15 cellular contexts compared by ENCODE assay signal in the genomic region with DNA sequence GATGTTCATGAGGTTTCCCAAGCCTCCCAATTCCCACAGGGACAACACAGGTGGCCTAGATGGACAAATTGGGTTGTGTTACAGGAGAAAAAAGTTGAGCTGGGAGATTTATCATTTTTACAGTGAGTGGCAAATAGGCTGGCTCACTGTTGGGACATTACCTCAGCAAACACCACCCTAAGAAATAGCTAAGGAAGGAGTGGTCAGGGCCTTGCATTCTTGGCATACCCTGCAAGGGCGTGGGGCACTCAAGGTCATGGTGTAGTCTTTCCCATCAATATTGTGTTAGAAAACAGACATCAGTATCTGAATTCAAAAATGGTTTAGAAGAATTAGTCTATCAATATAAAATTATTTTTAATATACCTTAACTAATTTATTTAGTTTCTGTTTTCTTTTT. TPM values are rescaled to one million over a fixed set of nuclear protein-coding genes. Genes with fewer than 3 reads are reported as not detected.
A peak's percentile ranks its signal among the peaks of the same experiment; 100 is the strongest.
DNase-seq lines count a peak whose midpoint lies in the region; ATAC-seq, FAIRE-seq and TF ChIP-seq lines count a peak whose summit lies in the region.
"Had no signal": no experiment of that assay in that cellular context is flagged by ENCODE, and none has a peak within 500 bp of the region (broad histone marks: within the 10 kb centered on the region; RNA-seq: fewer than 3 reads in every experiment).

No MANE protein-coding gene starts in this region.

- H3K9me3 ChIP-seq in keratinocyte (ENCODE audit: control insufficient read depth, low read depth, low read length): peaks cover 5% of the 10 kb centered on the region

- H3K9me1 ChIP-seq in keratinocyte (ENCODE audit: control insufficient read depth, extremely low read depth, insufficient read depth, low read length): no peaks in the 10 kb centered on the region

- peak; percentile 70 for ATAC-seq in WTC11
- ATAC-seq in HG02870 (IDR thresholded peaks at IDR 0.05; ENCODE audit: unreplicated experiment): no peak
- ATAC-seq: activated CD8-positive, alpha-beta memory T cell treated with anti-CD3 and anti-CD28 coated beads, Interleukin-2, amount 10 ng/mL, durations not matched to agents 7 days and 5 days; naive thymus-derived CD8-positive, alpha-beta T cell had no signal

- no peaks in the 10 kb centered on the region for H3K36me3 Mint-ChIP-seq in WTC11

- H3K36me3 ChIP-seq in keratinocyte (ENCODE audit: control insufficient read depth in 2 of 2, extremely low read depth in 1 of 2, insufficient read depth in 2 of 2, low read length in 2 of 2): no peaks in the 10 kb centered on the region

- H3K9me3 Mint-ChIP-seq in WTC11: peaks cover 25% of the 10 kb centered on the region

- CTCF ChIA-PET in WTC11 (lab: Charles Lee): no interaction called here

- no peak overlapping the region for H3K4me3 Mint-ChIP-seq in WTC11
- H3K4me3 Mint-ChIP-seq: activated CD8-positive, alpha-beta memory T cell treated with anti-CD3 and anti-CD28 coated beads, Interleukin-2, amount 10 ng/mL, durations not matched to agents 7 days and 5 days; naive thymus-derived CD8-positive, alpha-beta T cell; T-helper 1 cell treated with Interleukin-12 subunit alpha and Interleukin-12 subunit beta and Interleukin-4 antibody, amounts not matched to agents 30 μg/mL and 1 μg/mL, for 36 hours had no signal

- H3K4me3 ChIP-seq in keratinocyte (ENCODE audit: control insufficient read depth in 2 of 3, extremely low read depth in 1 of 3, insufficient read depth in 2 of 3, low read depth in 1 of 3, low read length in 3 of 3): no peak overlapping the region

- peak overlapping the region; percentile 56 for H2AFZ ChIP-seq in keratinocyte (ENCODE audit: control insufficient read depth, low read length)

- in situ Hi-C loops in GM13977 (cut with MboI; ENCODE audit: low pct_unique_long_range_greater_than_20kb, low sequenced_read_pairs, unreplicated experiment): no loop called here

- peaks cover 7% of the 10 kb centered on the region for H3K4me1 ChIP-seq in keratinocyte (ENCODE audit: control insufficient read depth, extremely low read depth, insufficient read depth, low read length)

- no peaks in the 10 kb centered on the region for H3K4me1 Mint-ChIP-seq in WTC11
- H3K4me1 Mint-ChIP-seq: activated CD8-positive, alpha-beta memory T cell treated with anti-CD3 and anti-CD28 coated beads, Interleukin-2, amount 10 ng/mL, durations not matched to agents 7 days and 5 days; naive thymus-derived CD8-positive, alpha-beta T cell had no signal

- H3K27me3 ChIP-seq in keratinocyte (ENCODE audit: control insufficient read depth, extremely low read depth, insufficient read depth, low read length): no peaks in the 10 kb centered on the region

- H3K27me3 Mint-ChIP-seq in WTC11 (ENCODE audit: low read depth): 0 out of 2 replicates have a peak, but pooled peaks cover 3% of the 10 kb centered on the region
- H3K27me3 Mint-ChIP-seq: activated CD8-positive, alpha-beta memory T cell treated with anti-CD3 and anti-CD28 coated beads, Interleukin-2, amount 10 ng/mL, durations not matched to agents 7 days and 5 days; naive thymus-derived CD8-positive, alpha-beta T cell had no signal

- dilution Hi-C loops in keratinocyte (cut with MboI; ENCODE audit: extremely low pct_ligation_motif_present, low sequenced_read_pairs): no loop called here

- POLR2A ChIA-PET in WTC11 (lab: Charles Lee): interaction anchor here (1.2 kb wide), 1 partner anchor 23 kb away, joined by 4 read pairs; a partner anchor contains a TSS

- no peak for FAIRE-seq in keratinocyte (lab: Jason Lieb, UNC)

- no peak overlapping the region for H3K27ac ChIP-seq in keratinocyte (ENCODE audit: control insufficient read depth, insufficient read depth, low read length)

- TF ChIP-seq CTCF in WTC11 (IDR thresholded peaks at IDR 0.05) (no peak), keratinocyte (optimal IDR thresholded peaks at IDR 0.05 in 1 of 3, IDR thresholded peaks at IDR 0.05 in 1 of 3, conservative IDR thresholded peaks at IDR 0.05 in 1 of 3; ENCODE audit: extremely low read depth in 1 of 3, insufficient read depth in 2 of 3, low read length in 3 of 3) (no peak), GM13977 (IDR thresholded peaks at IDR 0.05; ENCODE audit: extremely low read depth, insufficient read depth, missing control alignments) (no peak)

- no peak overlapping the region for H3K27ac Mint-ChIP-seq in WTC11
- H3K27ac Mint-ChIP-seq: activated CD8-positive, alpha-beta memory T cell treated with anti-CD3 and anti-CD28 coated beads, Interleukin-2, amount 10 ng/mL, durations not matched to agents 7 days and 5 days; naive thymus-derived CD8-positive, alpha-beta T cell; T-helper 1 cell treated with Interleukin-12 subunit alpha and Interleukin-12 subunit beta and Interleukin-4 antibody, amounts not matched to agents 30 μg/mL and 1 μg/mL, for 36 hours had no signal

- no peaks in the 10 kb centered on the region for H3K79me2 ChIP-seq in keratinocyte (ENCODE audit: control insufficient read depth, insufficient read depth, low read length)

- peak; percentile 33 for DNase-seq in SIG-M5 treated with dmso at 0.1 percent for 504 hours (lab: John Stamatoyannopoulos, UW; ENCODE audit: unreplicated experiment)
- DNase-seq in SIG-M5 (lab: John Stamatoyannopoulos, UW): no peak
- peak; percentile 17 for DNase-seq in WTC11 (ENCODE audit: low spot score)
- peak; percentile 30 for DNase-seq in keratinocyte (ENCODE audit: low read depth, low spot score)
- DNase-seq in GM13977 (ENCODE audit: low spot score): no peak
- DNase-seq in NCI-H345 (lab: John Stamatoyannopoulos, UW): no peak
- no peak for DNase-seq in NCI-H128 (lab: John Stamatoyannopoulos, UW; ENCODE audit: unreplicated experiment)
- DNase-seq: activated CD8-positive, alpha-beta memory T cell treated with anti-CD3 and anti-CD28 coated beads, Interleukin-2, amount 10 ng/mL, durations not matched to agents 7 days and 5 days; glutamatergic neuron; KBM-7; naive thymus-derived CD8-positive, alpha-beta T cell; NCI-H748 treated with DMSO at 0.1 percent for 48 hours; stimulated activated CD4-positive, alpha-beta T cell treated with anti-CD3 and anti-CD28 coated beads, Interleukin-1b, Interleukin-23, amount 100 ng/mL, for 48 hours had no signal

- H3K4me2 ChIP-seq in keratinocyte (ENCODE audit: control insufficient read depth, extremely low read depth, insufficient read depth, low read depth, low read length): peak overlapping the region; percentile 68

- no peaks in the 10 kb centered on the region for H4K20me1 ChIP-seq in keratinocyte (ENCODE audit: control insufficient read depth, extremely low read depth, insufficient read depth, low read length)

- no peak overlapping the region for H3K9ac ChIP-seq in keratinocyte (ENCODE audit: control insufficient read depth, extremely low read depth, insufficient read depth, low read length)

TF ChIP-seq in WTC11, 78 proteins besides CTCF, POLR2A, EP300 and RAD21 (continues in another document):
- TF ChIP-seq, protein P1, sequence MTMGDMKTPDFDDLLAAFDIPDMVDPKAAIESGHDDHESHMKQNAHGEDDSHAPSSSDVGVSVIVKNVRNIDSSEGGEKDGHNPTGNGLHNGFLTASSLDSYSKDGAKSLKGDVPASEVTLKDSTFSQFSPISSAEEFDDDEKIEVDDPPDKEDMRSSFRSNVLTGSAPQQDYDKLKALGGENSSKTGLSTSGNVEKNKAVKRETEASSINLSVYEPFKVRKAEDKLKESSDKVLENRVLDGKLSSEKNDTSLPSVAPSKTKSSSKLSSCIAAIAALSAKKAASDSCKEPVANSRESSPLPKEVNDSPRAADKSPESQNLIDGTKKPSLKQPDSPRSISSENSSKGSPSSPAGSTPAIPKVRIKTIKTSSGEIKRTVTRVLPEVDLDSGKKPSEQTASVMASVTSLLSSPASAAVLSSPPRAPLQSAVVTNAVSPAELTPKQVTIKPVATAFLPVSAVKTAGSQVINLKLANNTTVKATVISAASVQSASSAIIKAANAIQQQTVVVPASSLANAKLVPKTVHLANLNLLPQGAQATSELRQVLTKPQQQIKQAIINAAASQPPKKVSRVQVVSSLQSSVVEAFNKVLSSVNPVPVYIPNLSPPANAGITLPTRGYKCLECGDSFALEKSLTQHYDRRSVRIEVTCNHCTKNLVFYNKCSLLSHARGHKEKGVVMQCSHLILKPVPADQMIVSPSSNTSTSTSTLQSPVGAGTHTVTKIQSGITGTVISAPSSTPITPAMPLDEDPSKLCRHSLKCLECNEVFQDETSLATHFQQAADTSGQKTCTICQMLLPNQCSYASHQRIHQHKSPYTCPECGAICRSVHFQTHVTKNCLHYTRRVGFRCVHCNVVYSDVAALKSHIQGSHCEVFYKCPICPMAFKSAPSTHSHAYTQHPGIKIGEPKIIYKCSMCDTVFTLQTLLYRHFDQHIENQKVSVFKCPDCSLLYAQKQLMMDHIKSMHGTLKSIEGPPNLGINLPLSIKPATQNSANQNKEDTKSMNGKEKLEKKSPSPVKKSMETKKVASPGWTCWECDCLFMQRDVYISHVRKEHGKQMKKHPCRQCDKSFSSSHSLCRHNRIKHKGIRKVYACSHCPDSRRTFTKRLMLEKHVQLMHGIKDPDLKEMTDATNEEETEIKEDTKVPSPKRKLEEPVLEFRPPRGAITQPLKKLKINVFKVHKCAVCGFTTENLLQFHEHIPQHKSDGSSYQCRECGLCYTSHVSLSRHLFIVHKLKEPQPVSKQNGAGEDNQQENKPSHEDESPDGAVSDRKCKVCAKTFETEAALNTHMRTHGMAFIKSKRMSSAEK (CRISPR knock-in tag; IDR thresholded peaks at IDR 0.05; ENCODE audit: borderline replicate concordance): no peak
- no peak for TF ChIP-seq ZNF219 (CRISPR knock-in tag; IDR thresholded peaks at IDR 0.05; ENCODE audit: borderline replicate concordance)
- TF ChIP-seq, protein P2, sequence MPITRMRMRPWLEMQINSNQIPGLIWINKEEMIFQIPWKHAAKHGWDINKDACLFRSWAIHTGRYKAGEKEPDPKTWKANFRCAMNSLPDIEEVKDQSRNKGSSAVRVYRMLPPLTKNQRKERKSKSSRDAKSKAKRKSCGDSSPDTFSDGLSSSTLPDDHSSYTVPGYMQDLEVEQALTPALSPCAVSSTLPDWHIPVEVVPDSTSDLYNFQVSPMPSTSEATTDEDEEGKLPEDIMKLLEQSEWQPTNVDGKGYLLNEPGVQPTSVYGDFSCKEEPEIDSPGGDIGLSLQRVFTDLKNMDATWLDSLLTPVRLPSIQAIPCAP (CRISPR knock-in tag; IDR thresholded peaks at IDR 0.05): no peak
- no peak for TF ChIP-seq GRHL2 (CRISPR knock-in tag; IDR thresholded peaks at IDR 0.05; ENCODE audit: insufficient replicate concordance, severe bottlenecking)
- no peak for TF ChIP-seq MYBL2 (CRISPR knock-in tag; IDR thresholded peaks at IDR 0.05)

RNA-seq across cellular contexts. Expression of a gene that starts 23.4 kb away (rescaled TPM):
- 4.8 to 6.5 TPM (median 5.7 TPM) in 3 replicates for total RNA-seq in WTC11 (2021)
- 5.4 to 9.2 TPM (median 8.6 TPM) in 3 replicates for polyA plus RNA-seq in keratinocyte
- polyA plus RNA-seq in keratinocyte (2011; ENCODE audit: low read depth): 10.1 TPM
- polyA plus RNA-seq in keratinocyte (2011; cell fraction: cytosol; rRNA removed): 1.6 and 2.6 TPM in 2 replicates
- polyA plus RNA-seq in keratinocyte (2011; cell fraction: nucleus; rRNA removed): 10.8 and 11.0 TPM in 2 replicates
- polyA plus RNA-seq in keratinocyte (2012; ENCODE audit: low replicate concordance): 1.5 and 3.6 TPM in 2 replicates
- polyA minus RNA-seq in keratinocyte: 7.7 to 25.1 TPM (median 13.3 TPM) in 3 replicates
- 11.5 TPM for polyA minus RNA-seq in keratinocyte (2011; cell fraction: cytosol; rRNA and poly(A)+ RNA removed)
- polyA minus RNA-seq in keratinocyte (2011; cell fraction: nucleus; rRNA and poly(A)+ RNA removed): 31.8 and 69.7 TPM in 2 replicates

Comparison
In these comparisons a context has a peak if more than half of its experiments do, and no peak if none do; other contexts are left out.
1. DNase-seq: peak in SIG-M5 treated with dmso at 0.1 percent for 504 hours (single experiment), WTC11 (single experiment) and keratinocyte (single experiment); none in SIG-M5 (single experiment), GM13977 (single experiment), NCI-H345 (single experiment) and NCI-H128 (single experiment).